11 cellular contexts compared by ENCODE assay signal in genomic region chr6:169406794-169407193, GRCh38.
"Had no signal": no experiment of that assay in that cellular context is flagged by ENCODE, and none has a peak within 500 bp of the region (broad histone marks: within the 10 kb centered on the region; RNA-seq: fewer than 3 reads in every experiment).

No MANE protein-coding gene starts in this region.

- H3K27ac ChIP-seq: dorsolateral prefrontal cortex, VCaP had no signal

- DNase-seq: activated CD4-positive, alpha-beta T cell treated with anti-CD3 and anti-CD28 coated beads, Interleukin-2, amount 50 U/mL, for 1 hour; activated CD4-positive, CD25-positive, alpha-beta regulatory T cell treated with anti-CD3 and anti-CD28 coated beads, Interleukin-2, amount 50 U/mL, for 72 hours; activated gamma-delta T cell treated with Interleukin-2 at 50 U/mL for 16 hours; dorsolateral prefrontal cortex; natural killer cell; retina; SW 1271; T-helper 2 cell; trophoblast cell had no signal

- H3K4me3 ChIP-seq: dorsolateral prefrontal cortex had no signal

- ATAC-seq: activated naive CD4-positive, alpha-beta T cell treated with anti-CD3 and anti-CD28 coated beads, Interleukin-2, amount 50 U/mL, for 72 hours; natural killer cell had no signal
